Comparison of ENCODE assay signal across 9 cellular contexts in genomic region chr20:53950031-53950430, GRCh38.
DNase-seq lines count a peak whose midpoint lies in the region; ATAC-seq and TF ChIP-seq lines count a peak whose summit lies in the region.
"Had no signal": no experiment of that assay in that cellular context is flagged by ENCODE, and none has a peak within 500 bp of the region (broad histone marks: within the 10 kb centered on the region; RNA-seq: fewer than 3 reads in every experiment).

No MANE protein-coding gene starts in this region.

- no peaks in the 10 kb centered on the region for H3K36me3 ChIP-seq in CD8-positive, alpha-beta T cell (ENCODE audit: insufficient read depth, low read length)
- no peaks in the 10 kb centered on the region for H3K36me3 ChIP-seq in naive thymus-derived CD4-positive, alpha-beta T cell (ENCODE audit: control insufficient read depth in 2 of 3, insufficient read depth in 3 of 3, low read length in 3 of 3)

- no peak for ATAC-seq in CD8-positive, alpha-beta T cell
- peak; percentile 23 for ATAC-seq in HG02610 (IDR thresholded peaks at IDR 0.05; ENCODE audit: unreplicated experiment)
- ATAC-seq in activated naive CD4-positive, alpha-beta T cell treated with anti-CD3 and anti-CD28 coated beads, Interleukin-2, amount 50 U/mL, for 72 hours: peak in 1 of 2 donors; percentile 9
- no peak for ATAC-seq in naive thymus-derived CD4-positive, alpha-beta T cell
- no peak for ATAC-seq in HG02763 (IDR thresholded peaks at IDR 0.05; ENCODE audit: unreplicated experiment)
- ATAC-seq in GM18858 (IDR thresholded peaks at IDR 0.05; ENCODE audit: unreplicated experiment): no peak

- H3K9me3 Mint-ChIP-seq in CD8-positive, alpha-beta T cell: peaks cover 5% of the 10 kb centered on the region
- peaks cover 4 to 19% of the 10 kb centered on the region in 2 donors for H3K9me3 Mint-ChIP-seq in activated naive CD4-positive, alpha-beta T cell treated with anti-CD3 and anti-CD28 coated beads, Interleukin-2, amount 50 U/mL, for 72 hours
- H3K9me3 Mint-ChIP-seq in naive thymus-derived CD4-positive, alpha-beta T cell: peaks cover 0 to 23% (median 10%) of the 10 kb centered on the region in 11 donors

- peak overlapping the region; percentile 76 for H3K4me3 Mint-ChIP-seq in CD8-positive, alpha-beta T cell
- peak overlapping the region; percentile 39 to 87 (median 76) for H3K4me3 Mint-ChIP-seq in naive thymus-derived CD4-positive, alpha-beta T cell

- H3K9me3 ChIP-seq in CD8-positive, alpha-beta T cell (ENCODE audit: low read length): no peaks in the 10 kb centered on the region
- no peaks in the 10 kb centered on the region for H3K9me3 ChIP-seq in naive thymus-derived CD4-positive, alpha-beta T cell (ENCODE audit: control insufficient read depth in 2 of 3, low read length in 3 of 3)

- peak overlapping the region; percentile 98 for H3K27ac Mint-ChIP-seq in CD8-positive, alpha-beta T cell
- H3K27ac Mint-ChIP-seq in activated naive CD4-positive, alpha-beta T cell treated with anti-CD3 and anti-CD28 coated beads, Interleukin-2, amount 50 U/mL, for 72 hours: peak overlapping the region; percentile 47 to 91
- H3K27ac Mint-ChIP-seq in naive thymus-derived CD4-positive, alpha-beta T cell: peak overlapping the region; percentile 76 to 99 (median 97)

- H3K36me3 Mint-ChIP-seq in CD8-positive, alpha-beta T cell: no peaks in the 10 kb centered on the region
- H3K36me3 Mint-ChIP-seq in activated naive CD4-positive, alpha-beta T cell treated with anti-CD3 and anti-CD28 coated beads, Interleukin-2, amount 50 U/mL, for 72 hours: peaks cover 0 to 20% of the 10 kb centered on the region in 2 donors
- peaks cover 0 to 15% (median 6%) of the 10 kb centered on the region in 5 donors for H3K36me3 Mint-ChIP-seq in naive thymus-derived CD4-positive, alpha-beta T cell

- intact Hi-C loops in CD8-positive, alpha-beta T cell (cut with DNase I, micrococcal nuclease): loop anchor here (1.0 to 10.0 kb wide), 4 partner anchors 112 to 565 kb away; no protein-coding TSS in a partner anchor
- intact Hi-C loops in naive thymus-derived CD4-positive, alpha-beta T cell (cut with micrococcal nuclease): loop anchor here in 1 of 2 donors (2.0 to 10.0 kb wide), 2 partner anchors 113 to 1755 kb away; partner anchors contain the start of gene ZFP64
- intact Hi-C loops in dorsolateral prefrontal cortex (cut with DNase I): no loop called here

- no peak for DNase-seq in CD8-positive, alpha-beta T cell
- no peak for DNase-seq in activated naive CD4-positive, alpha-beta T cell treated with anti-CD3 and anti-CD28 coated beads, Interleukin-2, amount 50 U/mL, for 72 hours (ENCODE audit: low spot score in 2 of 2)
- DNase-seq in naive thymus-derived CD4-positive, alpha-beta T cell: peak in 2 of 9 donors; percentile 22 to 29
- DNase-seq in GM10266 (ENCODE audit: extremely low spot score): no peak
- no peak for DNase-seq in dorsolateral prefrontal cortex

- H3K4me1 Mint-ChIP-seq in CD8-positive, alpha-beta T cell (ENCODE audit: low read depth): peaks cover 34% of the 10 kb centered on the region
- H3K4me1 Mint-ChIP-seq in naive thymus-derived CD4-positive, alpha-beta T cell: peaks cover 21 to 44% (median 37%) of the 10 kb centered on the region in 7 donors

- H3K27me3 ChIP-seq in CD8-positive, alpha-beta T cell (ENCODE audit: insufficient read depth, low read length): no peaks in the 10 kb centered on the region
- H3K27me3 ChIP-seq in naive thymus-derived CD4-positive, alpha-beta T cell (ENCODE audit: control insufficient read depth in 2 of 2, insufficient read depth in 2 of 2, low read length in 2 of 2): no peaks in the 10 kb centered on the region
- H3K27me3 ChIP-seq in dorsolateral prefrontal cortex: no peaks in the 10 kb centered on the region

- H3K4me1 ChIP-seq in CD8-positive, alpha-beta T cell (ENCODE audit: insufficient read depth, low read length): peaks cover 26% of the 10 kb centered on the region
- peaks cover 26 to 28% of the 10 kb centered on the region in 2 donors for H3K4me1 ChIP-seq in naive thymus-derived CD4-positive, alpha-beta T cell (ENCODE audit: control insufficient read depth in 2 of 2, insufficient read depth in 2 of 2, low read length in 2 of 2)

- TF ChIP-seq CTCF in CD8-positive, alpha-beta T cell (IDR thresholded peaks at IDR 0.05): no peak
- TF ChIP-seq CTCF in GM10266 (IDR thresholded peaks at IDR 0.05; ENCODE audit: control insufficient read depth, insufficient read depth, low read depth, missing control alignments) (no peak), dorsolateral prefrontal cortex (IDR thresholded peaks at IDR 0.05 in 54 of 56, conservative IDR thresholded peaks at IDR 0.05 in 2 of 56; ENCODE audit: low read depth in 1 of 56, partially characterized antibody in 56 of 56) (no peak)

- CTCF ChIA-PET in CD8-positive, alpha-beta T cell (lab: Charles Lee): interaction anchor here (0.9 to 1.4 kb wide), 6 partner anchors 10 to 537 kb away, joined by 3 to 4 read pairs (median 3); no protein-coding TSS in a partner anchor
- CTCF ChIA-PET in naive thymus-derived CD4-positive, alpha-beta T cell (lab: Charles Lee): interaction anchor here (1.1 to 2.2 kb wide), 3 partner anchors 9 to 114 kb away, joined by 3 to 9 read pairs (median 3); no protein-coding TSS in a partner anchor

- no peaks in the 10 kb centered on the region for H3K27me3 Mint-ChIP-seq in CD8-positive, alpha-beta T cell (ENCODE audit: low read depth)
- H3K27me3 Mint-ChIP-seq in naive thymus-derived CD4-positive, alpha-beta T cell: peaks cover 0 to 2% (median 0%) of the 10 kb centered on the region in 5 donors

- H3K4me3 ChIP-seq in CD8-positive, alpha-beta T cell (ENCODE audit: low read depth, low read length): no peak overlapping the region
- peak overlapping the region; percentile 1 for H3K4me3 ChIP-seq in naive thymus-derived CD4-positive, alpha-beta T cell (ENCODE audit: low read length)
- no peak overlapping the region for H3K4me3 ChIP-seq in dorsolateral prefrontal cortex

- H3K27ac ChIP-seq in CD8-positive, alpha-beta T cell (ENCODE audit: low read depth, low read length): no peak overlapping the region
- peak overlapping the region; percentile 82 for H3K27ac ChIP-seq in naive thymus-derived CD4-positive, alpha-beta T cell (ENCODE audit: low read depth, low read length)
- H3K27ac ChIP-seq in dorsolateral prefrontal cortex: peak overlapping the region in 17 of 59 donors; percentile 10 to 78 (median 49)
- H3K27ac ChIP-seq: VCaP had no signal

- POLR2A ChIA-PET in CD8-positive, alpha-beta T cell (lab: Charles Lee): interaction anchor here (0.8 to 1.5 kb wide), 3 partner anchors 10 to 327 kb away, joined by 3 to 5 read pairs (median 4); no protein-coding TSS in a partner anchor
- POLR2A ChIA-PET in naive thymus-derived CD4-positive, alpha-beta T cell (lab: Charles Lee): interaction anchor here (0.5 to 1.4 kb wide), 10 partner anchors 9 to 1758 kb away, joined by 3 to 5 read pairs (median 3); partner anchors contain the start of gene ZFP64

Comparison
In these comparisons a context has a peak if more than half of its experiments do, and no peak if none do; other contexts are left out.
1. intact Hi-C loops: an anchor here in CD8-positive, alpha-beta T cell (1.0 to 10.0 kb wide); none called in dorsolateral prefrontal cortex.